ENCODE assay signal across 1 cellular context in genomic region chr20:63787749-63788148, GRCh38.
TF ChIP-seq lines count a peak whose summit lies in the region.

No MANE protein-coding gene starts in this region.

TF ChIP-seq in HepG2, 621 proteins besides CTCF, POLR2A, EP300 and RAD21:
- TF ChIP-seq SP140L (CRISPR knock-in tag; IDR thresholded peaks at IDR 0.05; ENCODE audit: borderline replicate concordance): no peak
- no peak for TF ChIP-seq ADNP (CRISPR knock-in tag; IDR thresholded peaks at IDR 0.05)
- TF ChIP-seq SRSF1 (optimal IDR thresholded peaks at IDR 0.05; ENCODE audit: low read depth, low read length): no peak
